ENCODE assay signal across 8 cellular contexts in the genomic region with DNA sequence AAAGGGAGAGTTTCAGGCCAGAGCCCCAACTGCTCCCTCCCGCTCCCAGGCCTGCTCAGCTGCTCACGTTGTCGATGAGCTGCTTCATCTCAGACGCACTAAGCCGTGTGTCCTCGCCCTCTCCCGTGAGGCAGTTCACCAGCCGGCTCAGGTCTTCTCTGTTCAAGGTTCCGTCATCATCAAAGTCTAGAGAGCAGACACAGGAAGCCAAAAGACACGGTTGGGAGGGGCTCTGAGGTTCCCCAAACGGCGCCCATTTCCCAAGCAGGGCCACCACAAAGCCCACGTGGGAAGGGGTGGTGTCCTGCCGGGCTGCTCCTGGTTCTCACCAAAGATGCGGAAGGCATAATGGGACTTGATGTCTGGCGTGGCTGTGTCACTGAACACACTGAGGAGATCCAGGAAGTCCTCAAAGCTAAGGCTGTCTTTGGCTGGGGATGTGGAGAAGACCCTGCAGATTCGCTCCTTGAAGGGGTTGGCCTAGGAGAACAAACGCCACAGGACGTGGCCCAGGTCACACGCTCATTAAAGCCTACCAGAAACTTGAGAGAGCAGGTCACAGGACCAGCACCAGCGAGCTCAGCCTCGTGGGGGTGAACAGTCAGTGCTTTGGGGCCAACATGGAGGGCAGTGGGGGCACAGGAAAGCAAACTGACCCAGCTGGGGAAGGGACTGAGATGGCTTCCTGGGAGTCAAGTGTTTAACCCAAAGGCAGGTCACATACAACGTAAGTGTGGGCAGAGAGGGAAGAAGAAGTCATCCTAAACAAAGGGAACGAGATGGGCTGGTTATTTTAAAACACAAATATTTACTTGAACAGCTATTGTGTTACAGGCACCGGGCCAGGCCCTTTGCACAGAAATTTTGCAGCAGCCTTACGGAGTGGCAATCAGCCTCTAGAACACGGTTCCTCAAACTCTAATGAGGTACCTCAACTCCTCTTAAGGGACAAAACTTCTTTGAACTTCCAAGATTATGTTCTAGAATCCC. TPM values are rescaled to one million over a fixed set of nuclear protein-coding genes. Genes with fewer than 3 reads are reported as not detected.
DNase-seq lines count a peak whose midpoint lies in the region; ATAC-seq, FAIRE-seq and TF ChIP-seq lines count a peak whose summit lies in the region.

No MANE protein-coding gene starts in this region.

- H3K27me3 Mint-ChIP-seq in activated B cell treated with CpG ODN at 0.5 μM for 24 hours: no peaks in the 10 kb centered on the region

- TF ChIP-seq CTCF in activated B cell treated with CpG ODN at 0.5 μM for 24 hours (IDR thresholded peaks at IDR 0.05): no peak
- no peak for TF ChIP-seq CTCF in bronchial epithelial cell (IDR thresholded peaks at IDR 0.05; ENCODE audit: insufficient read depth, low read length, severe bottlenecking)

- DNase-seq in GM12891 (ENCODE audit: insufficient read length, low spot score): peak; percentile 80
- DNase-seq in activated B cell treated with CpG ODN at 0.5 μM for 24 hours: peak; percentile 50
- DNase-seq in bronchial epithelial cell (ENCODE audit: low read depth): peak; percentile 26
- peak; percentile 66 for DNase-seq in small intestine
- no peak for DNase-seq in dermis blood vessel endothelial cell
- DNase-seq in NCI-H524 treated with DMSO at 0.1 percent for 48 hours (lab: John Stamatoyannopoulos, UW): no peak
- DNase-seq in 8988T: no peak

- H3K4me1 Mint-ChIP-seq in activated B cell treated with CpG ODN at 0.5 μM for 24 hours: peaks cover 50% of the 10 kb centered on the region

- H3K9me3 Mint-ChIP-seq in activated B cell treated with CpG ODN at 0.5 μM for 24 hours: no peaks in the 10 kb centered on the region

- H3K4me3 ChIP-seq in bronchial epithelial cell (ENCODE audit: low read depth, low read length): no peak overlapping the region
- H3K4me3 ChIP-seq in small intestine (ENCODE audit: low read depth in 1 of 2, low read length in 2 of 2): peak overlapping the region in 1 of 2 donors; percentile 1

- POLR2A ChIA-PET in activated B cell treated with CpG ODN at 0.5 μM for 24 hours (lab: Charles Lee): interaction anchor here (0.6 to 4.9 kb wide), 12 partner anchors 11 to 723 kb away, joined by 4 to 63 read pairs (median 6); partner anchors contain the start of genes IQGAP1, NGRN, RCCD1 and SEMA4B

- CTCF ChIA-PET in activated B cell treated with CpG ODN at 0.5 μM for 24 hours (lab: Charles Lee): interaction anchor here (0.9 to 4.2 kb wide), 7 partner anchors 10 to 69 kb away, joined by 3 to 44 read pairs (median 7); partner anchors contain the start of gene NGRN

- peak overlapping the region; percentile 97 for H3K27ac Mint-ChIP-seq in activated B cell treated with CpG ODN at 0.5 μM for 24 hours

- peaks cover 54% of the 10 kb centered on the region for H3K36me3 Mint-ChIP-seq in activated B cell treated with CpG ODN at 0.5 μM for 24 hours (ENCODE audit: low read depth)

- intact Hi-C loops in activated B cell treated with CpG ODN at 0.5 μM for 24 hours (cut with micrococcal nuclease): loop anchor here (1.0 to 5.0 kb wide), 10 partner anchors 12 to 701 kb away; partner anchors contain the start of genes BLM, HDDC3, IDH2 and PEX11A

- no peak for TF ChIP-seq POLR2A in GM12891 (IDR thresholded peaks at IDR 0.05; ENCODE audit: low read depth, low read length)

- H3K27me3 ChIP-seq in bronchial epithelial cell (ENCODE audit: control insufficient read depth, insufficient read depth, low read length) (no peaks in the 10 kb centered on the region), small intestine (ENCODE audit: control insufficient read depth in 2 of 2, insufficient read depth in 2 of 2, low read length in 2 of 2) (no peaks in the 10 kb centered on the region)

- peak overlapping the region; percentile 86 for H3K4me3 Mint-ChIP-seq in activated B cell treated with CpG ODN at 0.5 μM for 24 hours

- peak overlapping the region; percentile 94 to 96 for H3K27ac ChIP-seq in small intestine (ENCODE audit: low read depth in 1 of 2, low read length in 1 of 2)

- H3K4me1 ChIP-seq in small intestine (ENCODE audit: control insufficient read depth in 2 of 2, insufficient read depth in 1 of 2, low read depth in 1 of 2, low read length in 1 of 2): peaks cover 2 to 4% of the 10 kb centered on the region in 2 donors

- peak; percentile 46 for ATAC-seq in activated B cell treated with CpG ODN at 0.5 μM for 24 hours (ENCODE audit: low read depth)
- no peak for ATAC-seq in GM21447 (IDR thresholded peaks at IDR 0.05; ENCODE audit: unreplicated experiment)

- peaks cover 22% of the 10 kb centered on the region for H3K36me3 ChIP-seq in bronchial epithelial cell (ENCODE audit: control insufficient read depth, insufficient read depth, low read length)
- H3K36me3 ChIP-seq in small intestine (ENCODE audit: control insufficient read depth in 2 of 2, insufficient read depth in 2 of 2, low read length in 2 of 2): peaks cover 10 to 24% of the 10 kb centered on the region in 2 donors

- FAIRE-seq in GM12891 (lab: Jason Lieb, UNC) (peak; percentile 60), bronchial epithelial cell (lab: Jason Lieb, UNC) (no peak), small intestine (lab: Jason Lieb, UNC) (no peak)

- H3K9me3 ChIP-seq in small intestine (ENCODE audit: control insufficient read depth, low read depth): no peaks in the 10 kb centered on the region

- WGBS in small intestine, 3 donors: 50 to 57% (median 52%) methylated on average over 27 of the region's 27 CpGs

TF ChIP-seq in GM12891, 5 proteins besides CTCF, POLR2A, EP300 and RAD21:
- TF ChIP-seq PAX5 (IDR thresholded peaks at IDR 0.05; ENCODE audit: insufficient read depth, low read length, severe bottlenecking) (peak; percentile 57), POU2F2 (IDR thresholded peaks at IDR 0.05; ENCODE audit: low read depth, low read length) (0 out of 2 replicates have a peak, but pooled peaks have one; percentile 41), TAF1 (IDR thresholded peaks at IDR 0.05; ENCODE audit: low read depth, low read length) (no peak), POLR2AphosphoS5 (IDR thresholded peaks at IDR 0.05; ENCODE audit: low read depth, low read length) (no peak; the same call in 1 of the 2 replicates), SPI1 (IDR thresholded peaks at IDR 0.05; ENCODE audit: low read depth, low read length) (0 out of 2 replicates have a peak, but pooled peaks have one; percentile 1)

RNA-seq across cellular contexts. Expression of gene CIB1, which starts 2.4 kb away (rescaled TPM):
- 88.7 TPM for polyA plus RNA-seq in GM12891 (2012; ENCODE audit: low read depth, missing spikeins)
- 96.6 and 105 TPM in 2 replicates for total RNA-seq in activated B cell treated with CpG ODN at 0.5 μM for 24 hours
- total RNA-seq in bronchial epithelial cell: 41.1 and 50.2 TPM in 2 replicates
- polyA plus RNA-seq in small intestine: 100 to 1,000 TPM; 219 to 360 (median 356) TPM
- 22.5 and 26.2 TPM in 2 replicates for total RNA-seq in dermis blood vessel endothelial cell

RNA-seq across cellular contexts. Expression of gene GDPGP1, which starts 2.7 kb away (rescaled TPM):
- polyA plus RNA-seq in GM12891 (2012; ENCODE audit: low read depth, missing spikeins): 2.0 TPM
- total RNA-seq in activated B cell treated with CpG ODN at 0.5 μM for 24 hours: 6.1 and 6.2 TPM in 2 replicates
- 2.0 and 2.9 TPM in 2 replicates for total RNA-seq in bronchial epithelial cell
- polyA plus RNA-seq in small intestine: 1 to 10 TPM; 4.9 to 7.5 (median 5.6) TPM
- 11.7 and 13.6 TPM in 2 replicates for total RNA-seq in dermis blood vessel endothelial cell

RNA-seq across cellular contexts. Expression of gene TTLL13, which starts 18.0 kb away (rescaled TPM):
- polyA plus RNA-seq in GM12891 (2012; ENCODE audit: low read depth, missing spikeins): 0.06 TPM
- 0.49 and 2.2 TPM in 2 replicates for total RNA-seq in activated B cell treated with CpG ODN at 0.5 μM for 24 hours
- under 0.01 TPM in 2 replicates for total RNA-seq in bronchial epithelial cell
- under 1 TPM in 2 of 3 donors, not detected in 1; 0.07 to 0.45 TPM for polyA plus RNA-seq in small intestine
- 0.09 and 0.17 TPM in 2 replicates for total RNA-seq in dermis blood vessel endothelial cell

RNA-seq across cellular contexts. Expression of gene SEMA4B, which starts 30.2 kb away (rescaled TPM):
- 8.2 TPM for polyA plus RNA-seq in GM12891 (2012; ENCODE audit: low read depth, missing spikeins)
- 68.1 and 85.1 TPM in 2 replicates for total RNA-seq in activated B cell treated with CpG ODN at 0.5 μM for 24 hours
- 90.6 and 156 TPM in 2 replicates for total RNA-seq in bronchial epithelial cell
- polyA plus RNA-seq in small intestine: 10 to 100 TPM; 26.2 to 37.9 (median 31.8) TPM
- total RNA-seq in dermis blood vessel endothelial cell: 6.3 and 9.4 TPM in 2 replicates

RNA-seq across cellular contexts. Expression of gene NGRN, which starts 34.1 kb away (rescaled TPM):
- polyA plus RNA-seq in GM12891 (2012; ENCODE audit: low read depth, missing spikeins): 16.2 TPM
- total RNA-seq in activated B cell treated with CpG ODN at 0.5 μM for 24 hours (32.8 and 34.1 TPM in 2 replicates), bronchial epithelial cell (99.1 and 114 TPM in 2 replicates), dermis blood vessel endothelial cell (68.1 and 92.9 TPM in 2 replicates)
- 10 to 100 TPM; 41.4 to 56.6 (median 43.2) TPM for polyA plus RNA-seq in small intestine

Comparison
In these comparisons a context has a peak if more than half of its experiments do, and no peak if none do; other contexts are left out.
1. DNase-seq: peak in GM12891 (single experiment), activated B cell treated with CpG ODN at 0.5 μM for 24 hours (single experiment), bronchial epithelial cell (single experiment) and small intestine (single experiment); none in dermis blood vessel endothelial cell (single experiment), NCI-H524 treated with DMSO at 0.1 percent for 48 hours (single experiment) and 8988T (single experiment).